1 cellular context compared by ENCODE assay signal in the genomic region with DNA sequence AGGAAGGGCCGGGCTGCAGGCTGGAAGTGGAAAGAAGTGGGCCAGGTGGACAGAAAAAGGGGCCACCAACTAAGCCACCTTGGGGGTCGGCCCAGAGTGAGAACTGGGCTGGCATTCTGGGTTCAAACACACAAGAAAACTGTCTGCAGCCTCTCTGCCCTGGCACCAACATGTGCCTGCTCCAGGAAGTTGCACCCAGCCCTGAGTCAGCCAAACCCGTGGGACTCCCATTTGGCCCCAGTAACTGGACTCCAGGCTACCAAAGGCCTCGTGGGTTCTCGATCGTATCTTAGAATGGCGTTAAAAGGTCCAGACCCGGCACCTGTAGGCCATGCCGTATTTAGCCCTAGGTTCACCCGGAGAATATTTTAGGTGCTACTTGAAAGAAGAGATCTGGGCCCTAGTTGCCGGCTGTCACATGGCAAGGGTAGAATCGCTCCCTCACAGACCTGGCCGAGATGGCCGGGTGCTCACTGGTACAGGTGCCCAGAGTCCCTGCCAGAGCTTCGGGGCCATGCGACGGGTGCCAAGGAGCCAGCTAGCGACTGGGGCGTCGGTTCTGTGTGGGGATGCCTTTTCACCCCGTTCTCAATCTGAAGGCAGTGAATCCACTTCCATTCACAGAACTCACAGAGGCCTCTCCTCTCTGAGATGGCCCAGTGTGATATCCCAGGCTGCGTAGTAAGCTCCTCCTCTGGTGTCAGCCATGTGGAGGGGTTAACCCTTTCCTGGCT.
TF ChIP-seq lines count a peak whose summit lies in the region.

No MANE protein-coding gene starts in this region.

TF ChIP-seq in GM23338, 12 proteins besides CTCF, POLR2A, EP300 and RAD21 (continued from another document):
- TF ChIP-seq, protein P1, sequence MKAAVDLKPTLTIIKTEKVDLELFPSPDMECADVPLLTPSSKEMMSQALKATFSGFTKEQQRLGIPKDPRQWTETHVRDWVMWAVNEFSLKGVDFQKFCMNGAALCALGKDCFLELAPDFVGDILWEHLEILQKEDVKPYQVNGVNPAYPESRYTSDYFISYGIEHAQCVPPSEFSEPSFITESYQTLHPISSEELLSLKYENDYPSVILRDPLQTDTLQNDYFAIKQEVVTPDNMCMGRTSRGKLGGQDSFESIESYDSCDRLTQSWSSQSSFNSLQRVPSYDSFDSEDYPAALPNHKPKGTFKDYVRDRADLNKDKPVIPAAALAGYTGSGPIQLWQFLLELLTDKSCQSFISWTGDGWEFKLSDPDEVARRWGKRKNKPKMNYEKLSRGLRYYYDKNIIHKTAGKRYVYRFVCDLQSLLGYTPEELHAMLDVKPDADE (IDR thresholded peaks at IDR 0.05), result no peak
- TF ChIP-seq, protein P2, sequence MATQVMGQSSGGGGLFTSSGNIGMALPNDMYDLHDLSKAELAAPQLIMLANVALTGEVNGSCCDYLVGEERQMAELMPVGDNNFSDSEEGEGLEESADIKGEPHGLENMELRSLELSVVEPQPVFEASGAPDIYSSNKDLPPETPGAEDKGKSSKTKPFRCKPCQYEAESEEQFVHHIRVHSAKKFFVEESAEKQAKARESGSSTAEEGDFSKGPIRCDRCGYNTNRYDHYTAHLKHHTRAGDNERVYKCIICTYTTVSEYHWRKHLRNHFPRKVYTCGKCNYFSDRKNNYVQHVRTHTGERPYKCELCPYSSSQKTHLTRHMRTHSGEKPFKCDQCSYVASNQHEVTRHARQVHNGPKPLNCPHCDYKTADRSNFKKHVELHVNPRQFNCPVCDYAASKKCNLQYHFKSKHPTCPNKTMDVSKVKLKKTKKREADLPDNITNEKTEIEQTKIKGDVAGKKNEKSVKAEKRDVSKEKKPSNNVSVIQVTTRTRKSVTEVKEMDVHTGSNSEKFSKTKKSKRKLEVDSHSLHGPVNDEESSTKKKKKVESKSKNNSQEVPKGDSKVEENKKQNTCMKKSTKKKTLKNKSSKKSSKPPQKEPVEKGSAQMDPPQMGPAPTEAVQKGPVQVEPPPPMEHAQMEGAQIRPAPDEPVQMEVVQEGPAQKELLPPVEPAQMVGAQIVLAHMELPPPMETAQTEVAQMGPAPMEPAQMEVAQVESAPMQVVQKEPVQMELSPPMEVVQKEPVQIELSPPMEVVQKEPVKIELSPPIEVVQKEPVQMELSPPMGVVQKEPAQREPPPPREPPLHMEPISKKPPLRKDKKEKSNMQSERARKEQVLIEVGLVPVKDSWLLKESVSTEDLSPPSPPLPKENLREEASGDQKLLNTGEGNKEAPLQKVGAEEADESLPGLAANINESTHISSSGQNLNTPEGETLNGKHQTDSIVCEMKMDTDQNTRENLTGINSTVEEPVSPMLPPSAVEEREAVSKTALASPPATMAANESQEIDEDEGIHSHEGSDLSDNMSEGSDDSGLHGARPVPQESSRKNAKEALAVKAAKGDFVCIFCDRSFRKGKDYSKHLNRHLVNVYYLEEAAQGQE (IDR thresholded peaks at IDR 0.05; ENCODE audit: unreplicated experiment), result no peak
